ENCODE assay signal across 15 cellular contexts in genomic region chr11:102467853-102468580, GRCh38. TPM values are rescaled to one million over a fixed set of nuclear protein-coding genes. Genes with fewer than 3 reads are reported as not detected.
DNase-seq lines count a peak whose midpoint lies in the region; ATAC-seq and TF ChIP-seq lines count a peak whose summit lies in the region.
"Had no signal": no experiment of that assay in that cellular context is flagged by ENCODE, and none has a peak within 500 bp of the region (broad histone marks: within the 10 kb centered on the region; RNA-seq: fewer than 3 reads in every experiment).

No MANE protein-coding gene starts in this region.

- DNase-seq in activated T-cell treated with anti-CD3 and anti-CD28 coated beads, Interleukin-2, amount 50 U/mL, for 72 hours, result no peak
- DNase-seq in activated T-cell treated with anti-CD3 and anti-CD28 coated beads for 4 hours, result no peak
- DNase-seq in Panc1 (ENCODE audit: low read depth, low spot score), result no peak
- no peak for DNase-seq in hepatocyte (ENCODE audit: low spot score)
- no peak for DNase-seq in stimulated activated naive CD8-positive, alpha-beta T cell treated with anti-CD3 and anti-CD28 coated beads, Interleukin-15, amount 100 ng/mL, for 72 hours
- DNase-seq in NCI-H187 (lab: John Stamatoyannopoulos, UW), result no peak
- DNase-seq in DMS153 treated with DMSO at 0.1 percent for 48 hours (lab: John Stamatoyannopoulos, UW; ENCODE audit: unreplicated experiment), result no peak
- DNase-seq: activated CD8-positive, alpha-beta memory T cell treated with anti-CD3 and anti-CD28 coated beads, Interleukin-2, amount 10 ng/mL, durations not matched to agents 7 days and 5 days; anterior cingulate cortex; cortex of kidney; midbrain; NCI-H226; stimulated activated CD8-positive, alpha-beta memory T cell treated with anti-CD3 and anti-CD28 coated beads, Interleukin-4, amount 100 ng/mL, for 48 hours had no signal

- peaks cover 89% of the 10 kb centered on the region for H3K4me1 Mint-ChIP-seq in activated T-cell treated with anti-CD3 and anti-CD28 coated beads, Interleukin-2, amount 50 U/mL, for 72 hours (ENCODE audit: low read depth)
- H3K4me1 Mint-ChIP-seq in stimulated activated naive CD8-positive, alpha-beta T cell treated with anti-CD3 and anti-CD28 coated beads, Interleukin-15, amount 100 ng/mL, for 72 hours, result peaks cover 86% of the 10 kb centered on the region

- peak overlapping the region in 1 of 2 experiments; percentile 25; a peak in 1 of 4 replicates for H3K4me3 ChIP-seq in Panc1 (ENCODE audit: low read depth in 2 of 2, low read length in 2 of 2)
- H3K4me3 ChIP-seq in hepatocyte, result no peak overlapping the region

- no peaks in the 10 kb centered on the region for H3K36me3 ChIP-seq in Panc1 (ENCODE audit: control insufficient read depth, insufficient read depth, low read length)
- no peaks in the 10 kb centered on the region for H3K36me3 ChIP-seq in hepatocyte (replicated peaks; ENCODE audit: insufficient read depth, low read depth)

- CTCF ChIA-PET in Panc1 (lab: Charles Lee), result interaction anchor here (0.5 kb wide), 1 partner anchor 136 kb away, joined by 5 read pairs; no protein-coding TSS in a partner anchor

- H3K9me3 Mint-ChIP-seq in activated T-cell treated with anti-CD3 and anti-CD28 coated beads, Interleukin-2, amount 50 U/mL, for 72 hours, result no peaks in the 10 kb centered on the region
- no peaks in the 10 kb centered on the region for H3K9me3 Mint-ChIP-seq in stimulated activated naive CD8-positive, alpha-beta T cell treated with anti-CD3 and anti-CD28 coated beads, Interleukin-15, amount 100 ng/mL, for 72 hours

- H3K9me3 ChIP-seq in Panc1 (ENCODE audit: control insufficient read depth, insufficient read depth, low read depth, low read length), result no peaks in the 10 kb centered on the region
- H3K9me3 ChIP-seq in hepatocyte (ENCODE audit: low read depth), result no peaks in the 10 kb centered on the region

- H3K27ac ChIP-seq in Panc1 (ENCODE audit: low read length), result peak overlapping the region; percentile 72
- H3K27ac ChIP-seq in hepatocyte, result peak overlapping the region; percentile 68

- H3K27me3 Mint-ChIP-seq in activated T-cell treated with anti-CD3 and anti-CD28 coated beads, Interleukin-2, amount 50 U/mL, for 72 hours (ENCODE audit: low read depth), result no peaks in the 10 kb centered on the region
- H3K27me3 Mint-ChIP-seq in stimulated activated naive CD8-positive, alpha-beta T cell treated with anti-CD3 and anti-CD28 coated beads, Interleukin-15, amount 100 ng/mL, for 72 hours, result no peaks in the 10 kb centered on the region
- H3K27me3 Mint-ChIP-seq: activated CD8-positive, alpha-beta memory T cell treated with anti-CD3 and anti-CD28 coated beads, Interleukin-2, amount 10 ng/mL, durations not matched to agents 7 days and 5 days; progenitor cell of endocrine pancreas had no signal

- H3K4me2 ChIP-seq in hepatocyte, result no peak overlapping the region

- no peak for ATAC-seq in activated T-cell treated with anti-CD3 and anti-CD28 coated beads, Interleukin-2, amount 50 U/mL, for 72 hours (replicated peaks in 1 of 2)
- ATAC-seq in Panc1, result peak; percentile 62
- ATAC-seq in stimulated activated naive CD8-positive, alpha-beta T cell treated with anti-CD3 and anti-CD28 coated beads, Interleukin-15, amount 100 ng/mL, for 72 hours, result no peak
- ATAC-seq in GM21737 (IDR thresholded peaks at IDR 0.05; ENCODE audit: unreplicated experiment), result no peak
- ATAC-seq: activated CD8-positive, alpha-beta memory T cell treated with anti-CD3 and anti-CD28 coated beads, Interleukin-2, amount 10 ng/mL, durations not matched to agents 7 days and 5 days had no signal

- no TSS peak for BruUV-seq in Panc1 (replicated peaks; lab: Mats Ljungman, UMichigan)

- peak overlapping the region; percentile 2 for H3K27ac Mint-ChIP-seq in activated T-cell treated with anti-CD3 and anti-CD28 coated beads, Interleukin-2, amount 50 U/mL, for 72 hours
- no peak overlapping the region for H3K27ac Mint-ChIP-seq in stimulated activated naive CD8-positive, alpha-beta T cell treated with anti-CD3 and anti-CD28 coated beads, Interleukin-15, amount 100 ng/mL, for 72 hours
- H3K27ac Mint-ChIP-seq: activated CD8-positive, alpha-beta memory T cell treated with anti-CD3 and anti-CD28 coated beads, Interleukin-2, amount 10 ng/mL, durations not matched to agents 7 days and 5 days had no signal

- no peaks in the 10 kb centered on the region for H3K79me2 ChIP-seq in hepatocyte

- H2AFZ ChIP-seq in hepatocyte, result no peak overlapping the region

- POLR2A ChIA-PET in Panc1 (lab: Charles Lee), result no interaction called here

- H3K27me3 ChIP-seq in Panc1 (ENCODE audit: control insufficient read depth, insufficient read depth, low read length), result no peaks in the 10 kb centered on the region
- no peaks in the 10 kb centered on the region for H3K27me3 ChIP-seq in hepatocyte

- H3K9me2 ChIP-seq in hepatocyte (replicated peaks; ENCODE audit: insufficient read depth), result no peaks in the 10 kb centered on the region

- no peaks in the 10 kb centered on the region for H3K36me3 Mint-ChIP-seq in activated T-cell treated with anti-CD3 and anti-CD28 coated beads, Interleukin-2, amount 50 U/mL, for 72 hours (ENCODE audit: insufficient read depth in 2 of 2)
- H3K36me3 Mint-ChIP-seq: activated CD8-positive, alpha-beta memory T cell treated with anti-CD3 and anti-CD28 coated beads, Interleukin-2, amount 10 ng/mL, durations not matched to agents 7 days and 5 days had no signal

- in situ Hi-C loops in Panc1 (cut with HindIII; ENCODE audit: low pct_unique_long_range_greater_than_20kb, low sequenced_read_pairs), result no loop called here

- WGBS in hepatocyte (ENCODE audit: low lambda C conversion rate, missing lambda C conversion rate), result 89% methylated on average over 6 of the region's 6 CpGs

- peaks cover 25% of the 10 kb centered on the region for H3K4me1 ChIP-seq in Panc1 (ENCODE audit: control insufficient read depth, insufficient read depth, low read length)
- peaks cover 32% of the 10 kb centered on the region for H3K4me1 ChIP-seq in hepatocyte (ENCODE audit: insufficient read depth)

- intact Hi-C loops in Panc1 (cut with micrococcal nuclease; ENCODE audit: unreplicated experiment), result no loop called here

- TF ChIP-seq CTCF in Panc1 (IDR thresholded peaks at IDR 0.05) (no peak), hepatocyte (IDR thresholded peaks at IDR 0.05; ENCODE audit: poor library complexity) (no peak)

- H3K4me3 Mint-ChIP-seq in activated T-cell treated with anti-CD3 and anti-CD28 coated beads, Interleukin-2, amount 50 U/mL, for 72 hours, result peak overlapping the region; percentile 51 to 65
- H3K4me3 Mint-ChIP-seq in stimulated activated naive CD8-positive, alpha-beta T cell treated with anti-CD3 and anti-CD28 coated beads, Interleukin-15, amount 100 ng/mL, for 72 hours, result peak overlapping the region; percentile 39 to 77
- H3K4me3 Mint-ChIP-seq: activated CD8-positive, alpha-beta memory T cell treated with anti-CD3 and anti-CD28 coated beads, Interleukin-2, amount 10 ng/mL, durations not matched to agents 7 days and 5 days had no signal

- no peaks in the 10 kb centered on the region for H4K20me1 ChIP-seq in hepatocyte (ENCODE audit: insufficient read depth, poor library complexity, severe bottlenecking)

RNA-seq across cellular contexts. Expression of gene TMEM123, which starts 15.5 kb away (rescaled TPM):
- total RNA-seq in activated T-cell treated with anti-CD3 and anti-CD28 coated beads, Interleukin-2, amount 50 U/mL, for 72 hours, result 100 to 1,000 TPM; 279 to 347 TPM
- total RNA-seq in Panc1 (2021; ENCODE audit: unreplicated experiment) (383 TPM), hepatocyte (179 and 182 TPM in 2 replicates)
- 252 TPM for polyA plus RNA-seq in Panc1 (2012; ENCODE audit: insufficient read length)
- 101 and 122 TPM in 2 replicates for polyA plus RNA-seq in hepatocyte
